ENCODE assay signal across 9 cellular contexts in the genomic region with DNA sequence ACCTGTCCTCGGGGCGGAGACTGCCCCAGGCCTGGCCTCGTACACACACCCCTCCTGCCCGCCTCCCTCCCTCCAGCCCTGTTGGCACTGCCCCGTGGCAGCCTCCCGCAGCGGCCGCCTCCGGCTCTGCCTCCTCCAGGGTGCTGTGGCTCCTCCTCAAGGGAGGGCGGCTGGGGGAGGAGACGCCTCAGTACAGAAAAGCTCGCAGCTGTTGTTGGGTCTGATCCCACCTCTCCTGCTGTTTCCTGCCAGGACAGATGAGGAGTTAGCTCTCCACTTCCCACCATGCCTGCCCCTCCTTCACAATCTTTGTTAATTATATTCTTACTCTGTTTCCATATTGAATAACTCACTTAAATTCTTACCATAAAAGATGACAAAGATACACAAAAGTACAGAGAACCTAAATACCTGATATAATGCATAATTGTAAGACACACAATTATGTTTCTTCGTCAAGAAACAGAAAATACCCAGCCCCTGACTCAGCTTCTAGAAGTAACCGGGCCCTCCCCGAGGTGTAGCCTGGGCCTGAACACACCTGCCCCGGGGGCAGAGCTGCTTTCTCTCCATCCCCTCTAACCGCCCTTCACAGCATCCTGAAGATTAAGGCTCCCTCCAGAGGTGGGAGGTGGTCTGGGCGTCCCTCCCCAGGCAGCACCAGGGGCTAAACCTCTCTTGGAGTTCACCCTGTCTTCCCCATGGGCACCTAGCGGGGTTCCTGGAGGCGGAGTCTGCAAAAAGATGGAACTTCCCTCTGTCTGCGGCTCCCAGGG. TPM values are rescaled to one million over a fixed set of nuclear protein-coding genes. Genes with fewer than 3 reads are reported as not detected.
DNase-seq lines count a peak whose midpoint lies in the region; ATAC-seq and TF ChIP-seq lines count a peak whose summit lies in the region.
"Had no signal": no experiment of that assay in that cellular context is flagged by ENCODE, and none has a peak within 500 bp of the region (broad histone marks: within the 10 kb centered on the region; RNA-seq: fewer than 3 reads in every experiment).

No MANE protein-coding gene starts in this region.

- H3K4me2 ChIP-seq in GM23338 = no peak overlapping the region

- H3K4me3 ChIP-seq in GM23338 (no peak overlapping the region), Panc1 (ENCODE audit: low read depth in 2 of 2, low read length in 2 of 2) (no peak overlapping the region), heart left ventricle (peak overlapping the region in 1 of 12 donors; percentile 1), dorsolateral prefrontal cortex (no peak overlapping the region), Caco-2 (ENCODE audit: low read depth, low read length) (no peak overlapping the region)

- no peak overlapping the region for H3K27ac Mint-ChIP-seq in GM23338
- no peak overlapping the region for H3K27ac Mint-ChIP-seq in stimulated activated memory B cell treated with anti-CD40 and anti-IgM and Interleukin-4, amounts not matched to agents 10 μg/mL and 1 μg/mL and 100 μg/mL, for 72 hours
- no peak overlapping the region for H3K27ac Mint-ChIP-seq in activated naive CD4-positive, alpha-beta T cell treated with anti-CD3 and anti-CD28 coated beads, Interleukin-2, amount 10 ng/mL, durations not matched to agents 7 days and 5 days
- no peak overlapping the region for H3K27ac Mint-ChIP-seq in Caco-2 (ENCODE audit: unreplicated experiment)

- H3K36me3 Mint-ChIP-seq in GM23338 (ENCODE audit: low read depth) (no peaks in the 10 kb centered on the region; the same call in 2 of the 3 replicates), Caco-2 (ENCODE audit: insufficient read depth, unreplicated experiment) (no peaks in the 10 kb centered on the region)
- no peaks in the 10 kb centered on the region for H3K36me3 Mint-ChIP-seq in stimulated activated memory B cell treated with anti-CD40 and anti-IgM and Interleukin-4, amounts not matched to agents 10 μg/mL and 1 μg/mL and 100 μg/mL, for 72 hours
- no peaks in the 10 kb centered on the region for H3K36me3 Mint-ChIP-seq in activated naive CD4-positive, alpha-beta T cell treated with anti-CD3 and anti-CD28 coated beads, Interleukin-2, amount 10 ng/mL, durations not matched to agents 7 days and 5 days

- H2AFZ ChIP-seq in GM23338 = no peak overlapping the region

- no peaks in the 10 kb centered on the region for H3F3A ChIP-seq in GM23338 (replicated peaks; ENCODE audit: low read depth)

- no peaks in the 10 kb centered on the region for H4K20me1 ChIP-seq in GM23338 (replicated peaks; ENCODE audit: insufficient read depth)

- BruUV-seq in Panc1 (replicated peaks; lab: Mats Ljungman, UMichigan) (no TSS peak), Caco-2 (replicated peaks; lab: Mats Ljungman, UMichigan) (no TSS peak)

- H3K27ac ChIP-seq in GM23338 (ENCODE audit: low read depth) = no peak overlapping the region
- no peak overlapping the region for H3K27ac ChIP-seq in Panc1 (ENCODE audit: low read length)
- H3K27ac ChIP-seq in heart left ventricle = peak overlapping the region in 7 of 12 donors; percentile 18 to 74 (median 45)
- H3K27ac ChIP-seq in dorsolateral prefrontal cortex = no peak overlapping the region

- H3K27me3 ChIP-seq in GM23338 (ENCODE audit: insufficient read depth) (no peaks in the 10 kb centered on the region), Panc1 (ENCODE audit: control insufficient read depth, insufficient read depth, low read length) (no peaks in the 10 kb centered on the region), heart left ventricle (no peaks in the 10 kb centered on the region), dorsolateral prefrontal cortex (peaks cover 0 to 41% (median 15%) of the 10 kb centered on the region in 45 donors), Caco-2 (replicated peaks; ENCODE audit: control insufficient read depth, insufficient read depth, low read length) (no peaks in the 10 kb centered on the region)

- H3K27me3 Mint-ChIP-seq in GM23338 (ENCODE audit: insufficient read depth, low read depth, poor library complexity) (peaks cover 13% of the 10 kb centered on the region), Caco-2 (ENCODE audit: insufficient read depth, unreplicated experiment) (peaks cover 3% of the 10 kb centered on the region)
- peaks cover 40% of the 10 kb centered on the region for H3K27me3 Mint-ChIP-seq in stimulated activated memory B cell treated with anti-CD40 and anti-IgM and Interleukin-4, amounts not matched to agents 10 μg/mL and 1 μg/mL and 100 μg/mL, for 72 hours
- peaks cover 13% of the 10 kb centered on the region for H3K27me3 Mint-ChIP-seq in activated naive CD4-positive, alpha-beta T cell treated with anti-CD3 and anti-CD28 coated beads, Interleukin-2, amount 10 ng/mL, durations not matched to agents 7 days and 5 days

- H3K4me1 ChIP-seq in GM23338 (ENCODE audit: insufficient read depth) (no peaks in the 10 kb centered on the region), Panc1 (ENCODE audit: control insufficient read depth, insufficient read depth, low read length) (no peaks in the 10 kb centered on the region), heart left ventricle (peaks cover 0 to 42% (median 20%) of the 10 kb centered on the region in 12 donors), Caco-2 (peaks cover 3% of the 10 kb centered on the region; the same call in 1 of the 2 replicates)

- no peaks in the 10 kb centered on the region for H3K36me3 ChIP-seq in GM23338 (ENCODE audit: insufficient read depth)
- H3K36me3 ChIP-seq in Panc1 (ENCODE audit: control insufficient read depth, insufficient read depth, low read length) = no peaks in the 10 kb centered on the region
- H3K36me3 ChIP-seq in heart left ventricle = no peaks in the 10 kb centered on the region
- no peaks in the 10 kb centered on the region for H3K36me3 ChIP-seq in Caco-2 (ENCODE audit: control insufficient read depth, insufficient read depth, low read length)

- CTCF ChIA-PET in Panc1 (lab: Charles Lee) = no interaction called here
- CTCF ChIA-PET in activated naive CD4-positive, alpha-beta T cell treated with anti-CD3 and anti-CD28 coated beads, Interleukin-2, amount 10 ng/mL, durations not matched to agents 7 days and 5 days (lab: Charles Lee) = no interaction called here
- CTCF ChIA-PET in Caco-2 (lab: Charles Lee) = no interaction called here

- H3K9me2 ChIP-seq in GM23338 (ENCODE audit: insufficient read depth) = no peaks in the 10 kb centered on the region

- POLR2A ChIA-PET in Panc1 (lab: Charles Lee) = no interaction called here
- POLR2A ChIA-PET in Caco-2 (lab: Charles Lee) = no interaction called here

- whole genome bisulfite sequencing in heart left ventricle, 4 donors = 49 to 63% (median 61%) methylated on average over 20 to 21 of the region's 21 CpGs

- H3K9me3 ChIP-seq in Panc1 (ENCODE audit: control insufficient read depth, insufficient read depth, low read depth, low read length) (no peaks in the 10 kb centered on the region), heart left ventricle (no peaks in the 10 kb centered on the region), Caco-2 (no peaks in the 10 kb centered on the region)

- intact Hi-C loops in Panc1 (cut with micrococcal nuclease; ENCODE audit: unreplicated experiment) (no loop called here), heart left ventricle (cut with DNase I) (no loop called here), dorsolateral prefrontal cortex (cut with DNase I) (no loop called here), Caco-2 (cut with micrococcal nuclease; ENCODE audit: unreplicated experiment) (no loop called here)

- H3K9me3 Mint-ChIP-seq in GM23338 (no peaks in the 10 kb centered on the region; the same call in 2 of the 3 replicates), Caco-2 (ENCODE audit: unreplicated experiment) (no peaks in the 10 kb centered on the region)
- H3K9me3 Mint-ChIP-seq in stimulated activated memory B cell treated with anti-CD40 and anti-IgM and Interleukin-4, amounts not matched to agents 10 μg/mL and 1 μg/mL and 100 μg/mL, for 72 hours = no peaks in the 10 kb centered on the region
- H3K9me3 Mint-ChIP-seq in activated naive CD4-positive, alpha-beta T cell treated with anti-CD3 and anti-CD28 coated beads, Interleukin-2, amount 10 ng/mL, durations not matched to agents 7 days and 5 days = no peaks in the 10 kb centered on the region

- H3K79me2 ChIP-seq in GM23338 (replicated peaks; ENCODE audit: insufficient read depth) = no peaks in the 10 kb centered on the region

- peaks cover 10% of the 10 kb centered on the region for H3K4me1 Mint-ChIP-seq in GM23338
- no peaks in the 10 kb centered on the region for H3K4me1 Mint-ChIP-seq in stimulated activated memory B cell treated with anti-CD40 and anti-IgM and Interleukin-4, amounts not matched to agents 10 μg/mL and 1 μg/mL and 100 μg/mL, for 72 hours
- no peaks in the 10 kb centered on the region for H3K4me1 Mint-ChIP-seq in activated naive CD4-positive, alpha-beta T cell treated with anti-CD3 and anti-CD28 coated beads, Interleukin-2, amount 10 ng/mL, durations not matched to agents 7 days and 5 days
- no peaks in the 10 kb centered on the region for H3K4me1 Mint-ChIP-seq in Caco-2 (ENCODE audit: low read depth, unreplicated experiment)

- H3K4me3 Mint-ChIP-seq in GM23338 (no peak overlapping the region), Caco-2 (ENCODE audit: unreplicated experiment) (no peak overlapping the region)
- H3K4me3 Mint-ChIP-seq in stimulated activated memory B cell treated with anti-CD40 and anti-IgM and Interleukin-4, amounts not matched to agents 10 μg/mL and 1 μg/mL and 100 μg/mL, for 72 hours = no peak overlapping the region
- no peak overlapping the region for H3K4me3 Mint-ChIP-seq in activated naive CD4-positive, alpha-beta T cell treated with anti-CD3 and anti-CD28 coated beads, Interleukin-2, amount 10 ng/mL, durations not matched to agents 7 days and 5 days

- peak; percentile 51 for ATAC-seq in GM23338
- ATAC-seq in Panc1 = peak; percentile 86
- peak; percentile 12 to 70 (median 62) for ATAC-seq in heart left ventricle
- peak; percentile 4 for ATAC-seq in stimulated activated memory B cell treated with anti-CD40 and anti-IgM and Interleukin-4, amounts not matched to agents 10 μg/mL and 1 μg/mL and 100 μg/mL, for 72 hours
- no peak for ATAC-seq in HG02623 (IDR thresholded peaks at IDR 0.05; ENCODE audit: unreplicated experiment)

- no peak for TF ChIP-seq POLR2A in heart left ventricle (IDR thresholded peaks at IDR 0.05)

- in situ Hi-C loops in Panc1 (cut with HindIII; ENCODE audit: low pct_unique_long_range_greater_than_20kb, low sequenced_read_pairs) = no loop called here

- TF ChIP-seq CTCF in GM23338 (conservative IDR thresholded peaks at IDR 0.05; ENCODE audit: low read depth in 2 of 2) = peak in 1 of 2 experiments; percentile 30; a peak in 1 of 4 replicates
- no peak for TF ChIP-seq CTCF in Panc1 (IDR thresholded peaks at IDR 0.05)
- no peak for TF ChIP-seq CTCF in heart left ventricle (IDR thresholded peaks at IDR 0.05)
- TF ChIP-seq CTCF in dorsolateral prefrontal cortex (IDR thresholded peaks at IDR 0.05 in 54 of 56, conservative IDR thresholded peaks at IDR 0.05 in 2 of 56; ENCODE audit: low read depth in 1 of 56, partially characterized antibody in 56 of 56) = no peak
- TF ChIP-seq CTCF in Caco-2 (IDR thresholded peaks at IDR 0.05; ENCODE audit: insufficient read depth in 1 of 2, low read depth in 1 of 2, low read length in 1 of 2, severe bottlenecking in 1 of 2, unreplicated experiment in 1 of 2) = no peak

- DNase-seq in GM23338 (ENCODE audit: low spot score) = no peak
- no peak for DNase-seq in Panc1 (ENCODE audit: low read depth, low spot score)
- DNase-seq in heart left ventricle = peak in 4 of 5 donors; percentile 58 to 77 (median 66)
- DNase-seq in dorsolateral prefrontal cortex = no peak
- DNase-seq in activated naive CD4-positive, alpha-beta T cell treated with anti-CD3 and anti-CD28 coated beads, Interleukin-2, amount 10 ng/mL, durations not matched to agents 7 days and 5 days = no peak
- no peak for DNase-seq in Caco-2
- DNase-seq: amygdala had no signal

RNA-seq across cellular contexts. Expression of a gene that starts 30.6 kb away (rescaled TPM):
- 151 and 180 TPM in 2 replicates for total RNA-seq in GM23338 (2014; rRNA removed; shearing (Covaris generic))
- 76.0 and 84.5 TPM in 2 replicates for polyA plus RNA-seq in GM23338 (2016; fragmentation: Nextera tagmentation; extraction: Ambion mirVana)
- 34.2 TPM for total RNA-seq in Panc1 (2021; ENCODE audit: unreplicated experiment)
- polyA plus RNA-seq in Panc1 (2012; ENCODE audit: insufficient read length) = 36.0 TPM
- 100 to 1,000 TPM in 8 of 9 donors, 10 to 100 TPM in 1; 92.4 to 385 (median 143) TPM for total RNA-seq in heart left ventricle
- 100 to 1,000 TPM; 149 to 157 TPM for polyA plus RNA-seq in heart left ventricle
- 100 to 1,000 TPM in 9 of 120 experiments, 10 to 100 TPM in 111; 33.4 to 128 (median 64.7) TPM for total RNA-seq in dorsolateral prefrontal cortex
- total RNA-seq in Caco-2 (2022) = 31.9 and 33.4 TPM in 2 replicates

Comparison
In these comparisons a context has a peak if more than half of its experiments do, and no peak if none do; other contexts are left out.
1. DNase-seq: peak in heart left ventricle (4 of 5); none in GM23338 (single experiment), Panc1 (single experiment), dorsolateral prefrontal cortex (0 of 10), activated naive CD4-positive, alpha-beta T cell treated with anti-CD3 and anti-CD28 coated beads, Interleukin-2, amount 10 ng/mL, durations not matched to agents 7 days and 5 days (single experiment) and Caco-2 (0 of 2).
2. H3K27ac ChIP-seq: peak in heart left ventricle (7 of 12); none in GM23338 (single experiment), Panc1 (single experiment) and dorsolateral prefrontal cortex (0 of 59).